In genomic region chr11:46936138-46937110, GRCh38 we compare ENCODE assay signal across 8 cellular contexts. TPM values are rescaled to one million over a fixed set of nuclear protein-coding genes. Genes with fewer than 3 reads are reported as not detected.
DNase-seq lines count a peak whose midpoint lies in the region; ATAC-seq, FAIRE-seq and TF ChIP-seq lines count a peak whose summit lies in the region.

A gene with protein sequence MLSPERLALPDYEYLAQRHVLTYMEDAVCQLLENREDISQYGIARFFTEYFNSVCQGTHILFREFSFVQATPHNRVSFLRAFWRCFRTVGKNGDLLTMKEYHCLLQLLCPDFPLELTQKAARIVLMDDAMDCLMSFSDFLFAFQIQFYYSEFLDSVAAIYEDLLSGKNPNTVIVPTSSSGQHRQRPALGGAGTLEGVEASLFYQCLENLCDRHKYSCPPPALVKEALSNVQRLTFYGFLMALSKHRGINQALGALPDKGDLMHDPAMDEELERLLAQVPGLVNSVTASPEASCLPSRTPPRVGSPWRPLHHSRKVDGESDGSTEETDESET (plus strand): TSS chr11:46936761. CDS start chr11:46936806, 45 bp downstream.

- H3K27me3 ChIP-seq in mammary epithelial cell (ENCODE audit: insufficient read depth, low read length) (no peaks in the 10 kb centered on the region), iPS-20b (ENCODE audit: insufficient read depth, low read length) (no peaks in the 10 kb centered on the region)

- H3K9ac ChIP-seq in mammary epithelial cell (ENCODE audit: insufficient read depth, low read length) (peak within 1 kb of the TSS; percentile 73), iPS-20b (ENCODE audit: low read depth, low read length) (peak within 1 kb of the TSS; percentile 81; the same call in 1 of the 2 replicates)

- H3K36me3 ChIP-seq in mammary epithelial cell (ENCODE audit: insufficient read depth, low read length) (no peaks in the 10 kb centered on the region), iPS-20b (ENCODE audit: insufficient read depth, low read depth, low read length) (no peaks in the 10 kb centered on the region)

- TF ChIP-seq POLR2A in A549 (IDR thresholded peaks at IDR 0.05; ENCODE audit: low read length), result no peak

- H3K4me3 ChIP-seq in A549 (peak within 1 kb of the TSS; percentile 73), WI38 (ENCODE audit: low read depth, low read length) (peak within 1 kb of the TSS; percentile 75), mammary epithelial cell (replicated peaks in 1 of 3; ENCODE audit: insufficient read depth in 1 of 3, low read depth in 2 of 3, low read length in 3 of 3) (peak within 1 kb of the TSS; percentile 63 to 84 (median 84)), iPS-20b (ENCODE audit: low read length) (peak within 1 kb of the TSS; percentile 90), skin epidermis (peak within 1 kb of the TSS; percentile 52 to 83 (median 59))

- H4K20me1 ChIP-seq in mammary epithelial cell (ENCODE audit: insufficient read depth, low read length), result no peaks in the 10 kb centered on the region

- H3K4me1 ChIP-seq in A549 (peaks cover 10% of the 10 kb centered on the region; the same call in 2 of the 3 replicates), mammary epithelial cell (ENCODE audit: insufficient read depth, low read length) (peaks cover 7% of the 10 kb centered on the region), iPS-20b (ENCODE audit: insufficient read depth, low read length) (no peaks in the 10 kb centered on the region)

- intact Hi-C loops in mammary epithelial cell (cut with micrococcal nuclease), result loop anchor here (2.0 kb wide), 1 partner anchor 20 kb away; no protein-coding TSS in a partner anchor

- H3K9me3 ChIP-seq in A549, result no peaks in the 10 kb centered on the region
- H3K9me3 ChIP-seq in mammary epithelial cell (replicated peaks; ENCODE audit: insufficient read depth, low read length), result no peaks in the 10 kb centered on the region
- no peaks in the 10 kb centered on the region for H3K9me3 ChIP-seq in iPS-20b (ENCODE audit: insufficient read depth, low read depth, low read length)

- ATAC-seq in A549, result peak; percentile 99 to 100
- peak; percentile 97 for ATAC-seq in GM18867 (IDR thresholded peaks at IDR 0.05; ENCODE audit: unreplicated experiment)
- peak; percentile 93 for ATAC-seq in HG03135 (IDR thresholded peaks at IDR 0.05; ENCODE audit: unreplicated experiment)

- in situ Hi-C loops in mammary epithelial cell (cut with MboI; ENCODE audit: low sequenced_read_pairs in 2 of 2), result loop anchor here in 1 of 2 donors (25.0 kb wide), 1 partner anchor 101 kb away; no protein-coding TSS in a partner anchor

- H2AFZ ChIP-seq in mammary epithelial cell (ENCODE audit: low read depth, low read length), result peak within 1 kb of the TSS; percentile 95

- DNase-seq in A549 (ENCODE audit: low read depth in 1 of 2, low spot score in 1 of 2) (peak; percentile 95 to 99), NCI-H2196 treated with DMSO at 0.1 percent for 48 hours (lab: John Stamatoyannopoulos, UW; ENCODE audit: unreplicated experiment) (peak; percentile 61), mammary epithelial cell (peak; percentile 84)

- dilution Hi-C loops in mammary epithelial cell (cut with HindIII; ENCODE audit: low sequenced_read_pairs), result no loop called here

- peaks cover 13% of the 10 kb centered on the region for H3K79me2 ChIP-seq in mammary epithelial cell (ENCODE audit: insufficient read depth, low read length)

- H3K4me2 ChIP-seq in A549 (peak within 1 kb of the TSS; percentile 85), mammary epithelial cell (ENCODE audit: insufficient read depth, low read depth, low read length) (peak within 1 kb of the TSS; percentile 93)

- CTCF ChIA-PET in A549 (lab: Yijun Ruan, JAX), result interaction anchor here (0.5 to 2.3 kb wide), 10 partner anchors 9 to 217 kb away, joined by 3 to 7 read pairs (median 4); no protein-coding TSS in a partner anchor
- CTCF ChIA-PET in mammary epithelial cell (lab: Charles Lee; ENCODE audit: low non-redundant PET), result interaction anchor here (0.7 kb wide), 1 partner anchor 140 kb away, joined by 18 read pairs; no protein-coding TSS in a partner anchor

- no peak for TF ChIP-seq CTCF in A549 (IDR thresholded peaks at IDR 0.05)
- TF ChIP-seq CTCF in WI38 (IDR thresholded peaks at IDR 0.05; ENCODE audit: low read depth, low read length), result no peak
- no peak for TF ChIP-seq CTCF in mammary epithelial cell (conservative IDR thresholded peaks at IDR 0.05 in 1 of 2, IDR thresholded peaks at IDR 0.05 in 1 of 2; ENCODE audit: extremely low read depth in 1 of 2, insufficient read depth in 1 of 2, low read depth in 1 of 2, low read length in 2 of 2)

- no peak for TF ChIP-seq EP300 in A549 (IDR thresholded peaks at IDR 0.05)

- BruUV-seq in mammary epithelial cell (replicated peaks; lab: Mats Ljungman, UMichigan), result no TSS peak

- H3K27ac ChIP-seq in A549 (peak within 1 kb of the TSS; percentile 80 to 87), mammary epithelial cell (ENCODE audit: insufficient read depth, low read depth, low read length) (peak within 1 kb of the TSS; percentile 53), iPS-20b (ENCODE audit: low read length) (no peak within 1 kb of the TSS), skin epidermis (peak within 1 kb of the TSS in 18 of 21 experiments; percentile 6 to 83 (median 64))

- POLR2A ChIA-PET in A549 (lab: Yijun Ruan, JAX), result interaction anchor here (0.7 to 1.5 kb wide), 10 partner anchors 11 to 438 kb away, joined by 3 to 14 read pairs (median 6); partner anchors contain the start of genes ACP2 and LRP4

- FAIRE-seq in A549 (lab: Jason Lieb, UNC), result peak; percentile 46

- TF ChIP-seq RAD21 in A549 (conservative IDR thresholded peaks at IDR 0.05 in 1 of 2, IDR thresholded peaks at IDR 0.05 in 1 of 2), result peak; percentile 7 to 14; a peak in 1 of 5 replicates

- WGBS in A549 (ENCODE audit: missing lambda C conversion rate), result 16% methylated on average over 34 of the region's 41 CpGs
- WGBS in mammary epithelial cell (ENCODE audit: low coverage, missing lambda C conversion rate), result 37% methylated on average over 26 of the region's 41 CpGs

TF ChIP-seq in A549, 52 proteins besides CTCF, POLR2A, EP300 and RAD21 (continues in another document):
- TF ChIP-seq FOSB (CRISPR knock-in tag; IDR thresholded peaks at IDR 0.05) (no peak), ZC3H11A (IDR thresholded peaks at IDR 0.05) (no peak), KDM1A (IDR thresholded peaks at IDR 0.05; ENCODE audit: low read depth) (no peak), RFX5 (IDR thresholded peaks at IDR 0.05) (peak; percentile 72; the same call in 1 of the 2 replicates), FOXS1 (CRISPR knock-in tag; IDR thresholded peaks at IDR 0.05) (no peak), EHF (CRISPR knock-in tag; IDR thresholded peaks at IDR 0.05) (no peak), E2F6 (IDR thresholded peaks at IDR 0.05; ENCODE audit: borderline replicate concordance, low read depth) (peak; percentile 77; the same call in 1 of the 2 replicates), CBX2 (IDR thresholded peaks at IDR 0.05; ENCODE audit: borderline replicate concordance, low read depth) (no peak), EHMT2 (IDR thresholded peaks at IDR 0.05; ENCODE audit: low read depth) (no peak), KDM5A (IDR thresholded peaks at IDR 0.05) (no peak), REST (IDR thresholded peaks at IDR 0.05) (no peak)
- TF ChIP-seq, protein P1, sequence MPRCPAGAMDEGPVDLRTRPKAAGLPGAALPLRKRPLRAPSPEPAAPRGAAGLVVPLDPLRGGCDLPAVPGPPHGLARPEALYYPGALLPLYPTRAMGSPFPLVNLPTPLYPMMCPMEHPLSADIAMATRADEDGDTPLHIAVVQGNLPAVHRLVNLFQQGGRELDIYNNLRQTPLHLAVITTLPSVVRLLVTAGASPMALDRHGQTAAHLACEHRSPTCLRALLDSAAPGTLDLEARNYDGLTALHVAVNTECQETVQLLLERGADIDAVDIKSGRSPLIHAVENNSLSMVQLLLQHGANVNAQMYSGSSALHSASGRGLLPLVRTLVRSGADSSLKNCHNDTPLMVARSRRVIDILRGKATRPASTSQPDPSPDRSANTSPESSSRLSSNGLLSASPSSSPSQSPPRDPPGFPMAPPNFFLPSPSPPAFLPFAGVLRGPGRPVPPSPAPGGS (IDR thresholded peaks at IDR 0.05), result 0 out of 3 replicates have a peak, but pooled peaks have one; percentile 22

RNA-seq across cellular contexts. Expression of the gene that starts here (rescaled TPM):
- polyA plus RNA-seq in A549 (2011; rRNA removed) (34.5 and 40.6 TPM in 2 replicates), A549 (2017; fragmentation: RNase III; extraction: RNeasy Plus Mini Kit Qiagen cat#74134 plus additional on column Dnase treatment) (30.5 to 31.7 TPM (median 31.5 TPM) in 3 replicates), mammary epithelial cell (31.6 TPM)
- 40.0 and 43.3 TPM in 2 replicates for polyA plus RNA-seq in A549 (2012; cell fraction: cytosol; rRNA removed)
- polyA plus RNA-seq in A549 (2012; cell fraction: nucleus; rRNA removed), result 42.4 and 44.8 TPM in 2 replicates
- 53.9 and 55.8 TPM in 2 replicates for polyA minus RNA-seq in A549 (2011; rRNA and poly(A)+ RNA removed)
- 10 to 100 TPM; 25.7 to 35.0 TPM for total RNA-seq in mammary epithelial cell
- polyA minus RNA-seq in mammary epithelial cell, result 25.9 TPM
